In genomic region chr20:20877079-20877478, GRCh38 we compare ENCODE assay signal across 8 cellular contexts.
"Had no signal": no experiment of that assay in that cellular context is flagged by ENCODE, and none has a peak within 500 bp of the region (broad histone marks: within the 10 kb centered on the region; RNA-seq: fewer than 3 reads in every experiment).

No MANE protein-coding gene starts in this region.

- FAIRE-seq: G401.6, GM12878, GM12891, GM12892, GM18507, GM19239 had no signal

- ATAC-seq: GM12878 had no signal

- H3K4me3 ChIP-seq: GM12878 had no signal

- DNase-seq: GDM1, GF-D8 had no signal
